ENCODE assay signal across 1 cellular context in the genomic region with DNA sequence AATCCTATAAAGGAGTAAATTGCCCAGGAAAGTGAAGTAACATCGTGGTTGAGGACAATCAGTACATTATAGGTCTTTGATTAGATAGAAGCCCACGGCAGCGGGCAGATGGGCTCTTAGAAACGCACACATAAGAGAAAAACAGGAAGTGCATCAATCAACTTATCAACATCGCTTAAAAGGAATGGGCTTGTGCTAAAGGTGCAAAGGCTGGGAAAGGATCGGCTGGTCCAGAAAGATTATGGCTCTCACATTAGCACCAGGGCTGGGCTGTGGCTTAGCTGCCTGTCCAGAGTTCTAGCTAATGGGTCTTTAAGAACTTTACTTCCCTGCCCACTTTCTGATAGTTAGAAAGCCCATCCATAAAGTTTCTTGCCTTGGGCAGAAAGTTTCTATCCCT.
TF ChIP-seq lines count a peak whose summit lies in the region.

No MANE protein-coding gene starts in this region.

TF ChIP-seq in GM23338, 12 proteins besides CTCF, POLR2A, EP300 and RAD21 (continued from another document):
- no peak for TF ChIP-seq JUNB (IDR thresholded peaks at IDR 0.05; ENCODE audit: unreplicated experiment)
- TF ChIP-seq ZNF114 (CRISPR knock-in tag; IDR thresholded peaks at IDR 0.05): no peak
- TF ChIP-seq, protein P1, sequence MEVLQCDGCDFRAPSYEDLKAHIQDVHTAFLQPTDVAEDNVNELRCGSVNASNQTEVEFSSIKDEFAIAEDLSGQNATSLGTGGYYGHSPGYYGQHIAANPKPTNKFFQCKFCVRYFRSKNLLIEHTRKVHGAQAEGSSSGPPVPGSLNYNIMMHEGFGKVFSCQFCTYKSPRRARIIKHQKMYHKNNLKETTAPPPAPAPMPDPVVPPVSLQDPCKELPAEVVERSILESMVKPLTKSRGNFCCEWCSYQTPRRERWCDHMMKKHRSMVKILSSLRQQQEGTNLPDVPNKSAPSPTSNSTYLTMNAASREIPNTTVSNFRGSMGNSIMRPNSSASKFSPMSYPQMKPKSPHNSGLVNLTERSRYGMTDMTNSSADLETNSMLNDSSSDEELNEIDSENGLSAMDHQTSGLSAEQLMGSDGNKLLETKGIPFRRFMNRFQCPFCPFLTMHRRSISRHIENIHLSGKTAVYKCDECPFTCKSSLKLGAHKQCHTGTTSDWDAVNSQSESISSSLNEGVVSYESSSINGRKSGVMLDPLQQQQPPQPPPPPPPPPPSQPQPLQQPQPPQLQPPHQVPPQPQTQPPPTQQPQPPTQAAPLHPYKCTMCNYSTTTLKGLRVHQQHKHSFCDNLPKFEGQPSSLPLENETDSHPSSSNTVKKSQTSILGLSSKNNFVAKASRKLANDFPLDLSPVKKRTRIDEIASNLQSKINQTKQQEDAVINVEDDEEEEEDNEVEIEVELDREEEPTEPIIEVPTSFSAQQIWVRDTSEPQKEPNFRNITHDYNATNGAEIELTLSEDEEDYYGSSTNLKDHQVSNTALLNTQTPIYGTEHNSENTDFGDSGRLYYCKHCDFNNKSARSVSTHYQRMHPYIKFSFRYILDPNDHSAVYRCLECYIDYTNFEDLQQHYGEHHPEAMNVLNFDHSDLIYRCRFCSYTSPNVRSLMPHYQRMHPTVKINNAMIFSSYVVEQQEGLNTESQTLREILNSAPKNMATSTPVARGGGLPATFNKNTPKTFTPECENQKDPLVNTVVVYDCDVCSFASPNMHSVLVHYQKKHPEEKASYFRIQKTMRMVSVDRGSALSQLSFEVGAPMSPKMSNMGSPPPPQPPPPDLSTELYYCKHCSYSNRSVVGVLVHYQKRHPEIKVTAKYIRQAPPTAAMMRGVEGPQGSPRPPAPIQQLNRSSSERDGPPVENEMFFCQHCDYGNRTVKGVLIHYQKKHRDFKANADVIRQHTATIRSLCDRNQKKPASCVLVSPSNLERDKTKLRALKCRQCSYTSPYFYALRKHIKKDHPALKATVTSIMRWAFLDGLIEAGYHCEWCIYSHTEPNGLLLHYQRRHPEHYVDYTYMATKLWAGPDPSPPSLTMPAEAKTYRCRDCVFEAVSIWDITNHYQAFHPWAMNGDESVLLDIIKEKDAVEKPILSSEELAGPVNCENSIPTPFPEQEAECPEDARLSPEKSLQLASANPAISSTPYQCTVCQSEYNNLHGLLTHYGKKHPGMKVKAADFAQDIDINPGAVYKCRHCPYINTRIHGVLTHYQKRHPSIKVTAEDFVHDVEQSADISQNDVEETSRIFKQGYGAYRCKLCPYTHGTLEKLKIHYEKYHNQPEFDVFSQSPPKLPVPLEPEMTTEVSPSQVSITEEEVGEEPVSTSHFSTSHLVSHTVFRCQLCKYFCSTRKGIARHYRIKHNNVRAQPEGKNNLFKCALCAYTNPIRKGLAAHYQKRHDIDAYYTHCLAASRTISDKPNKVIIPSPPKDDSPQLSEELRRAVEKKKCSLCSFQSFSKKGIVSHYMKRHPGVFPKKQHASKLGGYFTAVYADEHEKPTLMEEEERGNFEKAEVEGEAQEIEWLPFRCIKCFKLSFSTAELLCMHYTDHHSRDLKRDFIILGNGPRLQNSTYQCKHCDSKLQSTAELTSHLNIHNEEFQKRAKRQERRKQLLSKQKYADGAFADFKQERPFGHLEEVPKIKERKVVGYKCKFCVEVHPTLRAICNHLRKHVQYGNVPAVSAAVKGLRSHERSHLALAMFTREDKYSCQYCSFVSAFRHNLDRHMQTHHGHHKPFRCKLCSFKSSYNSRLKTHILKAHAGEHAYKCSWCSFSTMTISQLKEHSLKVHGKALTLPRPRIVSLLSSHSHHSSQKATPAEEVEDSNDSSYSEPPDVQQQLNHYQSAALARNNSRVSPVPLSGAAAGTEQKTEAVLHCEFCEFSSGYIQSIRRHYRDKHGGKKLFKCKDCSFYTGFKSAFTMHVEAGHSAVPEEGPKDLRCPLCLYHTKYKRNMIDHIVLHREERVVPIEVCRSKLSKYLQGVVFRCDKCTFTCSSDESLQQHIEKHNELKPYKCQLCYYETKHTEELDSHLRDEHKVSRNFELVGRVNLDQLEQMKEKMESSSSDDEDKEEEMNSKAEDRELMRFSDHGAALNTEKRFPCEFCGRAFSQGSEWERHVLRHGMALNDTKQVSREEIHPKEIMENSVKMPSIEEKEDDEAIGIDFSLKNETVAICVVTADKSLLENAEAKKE (CRISPR knock-in tag; IDR thresholded peaks at IDR 0.05): no peak
